ENCODE assay signal across 9 cellular contexts in genomic region chr17:72422505-72423285, GRCh38.
A peak's percentile ranks its signal among the peaks of the same experiment; 100 is the strongest.
DNase-seq lines count a peak whose midpoint lies in the region; ATAC-seq and TF ChIP-seq lines count a peak whose summit lies in the region.
"Had no signal": no experiment of that assay in that cellular context is flagged by ENCODE, and none has a peak within 500 bp of the region (broad histone marks: within the 10 kb centered on the region; RNA-seq: fewer than 3 reads in every experiment).

No MANE protein-coding gene starts in this region.

- no peak overlapping the region for H3K4me3 ChIP-seq in heart right ventricle
- H3K4me3 ChIP-seq in stomach = no peak overlapping the region

- H2AFZ ChIP-seq in H9 (ENCODE audit: low read length) = no peak overlapping the region

- H3K14ac ChIP-seq in H9 (ENCODE audit: insufficient read depth, low read length) = no peak overlapping the region

- H2BK20ac ChIP-seq in H9 (ENCODE audit: low read depth, low read length, poor library complexity, severe bottlenecking) = no peak overlapping the region

- no peak overlapping the region for H2BK15ac ChIP-seq in H9 (ENCODE audit: low read depth, low read length)

- no peak for TF ChIP-seq CTCF in heart right ventricle (IDR thresholded peaks at IDR 0.05)
- TF ChIP-seq CTCF in stomach (IDR thresholded peaks at IDR 0.05) = no peak
- TF ChIP-seq CTCF in H9 (conservative IDR thresholded peaks at IDR 0.05) = no peak

- no peak overlapping the region for H3K56ac ChIP-seq in H9 (ENCODE audit: insufficient read length, low read depth, low read length)

- no peak overlapping the region for H3K4ac ChIP-seq in H9 (ENCODE audit: low read depth, low read length)

- peaks cover 0 to 3% (median 0%) of the 10 kb centered on the region in 3 donors for H3K36me3 Mint-ChIP-seq in immature natural killer cell
- peaks cover 4 to 13% (median 7%) of the 10 kb centered on the region in 3 experiments for H3K36me3 Mint-ChIP-seq in H9 (ENCODE audit: insufficient read depth in 1 of 3, low read depth in 3 of 3)

- peak; percentile 34 for ATAC-seq in GM19351 (IDR thresholded peaks at IDR 0.05; ENCODE audit: unreplicated experiment)
- peak; percentile 37 for ATAC-seq in HG03139 (IDR thresholded peaks at IDR 0.05; ENCODE audit: unreplicated experiment)
- ATAC-seq in heart right ventricle = peak in 7 of 8 donors; percentile 53 to 93 (median 71)

- H3K79me2 ChIP-seq in H9 (ENCODE audit: insufficient read depth, low read length) = no peaks in the 10 kb centered on the region

- H3K9me3 Mint-ChIP-seq in immature natural killer cell = peaks cover 4 to 9% (median 5%) of the 10 kb centered on the region in 6 donors
- H3K9me3 Mint-ChIP-seq in H9 = peaks cover 11 to 12% of the 10 kb centered on the region in 2 experiments

- H2AK5ac ChIP-seq in H9 (ENCODE audit: insufficient read length, low read length) = no peak overlapping the region

- TF ChIP-seq POLR2A in stomach (IDR thresholded peaks at IDR 0.05) = no peak

- H3K18ac ChIP-seq in H9 (ENCODE audit: insufficient read length, low read depth, low read length) = no peak overlapping the region

- H4K5ac ChIP-seq in H9 (ENCODE audit: insufficient read length, low read depth, low read length) = no peak overlapping the region

- intact Hi-C loops in heart right ventricle (cut with DNase I) = loop anchor here in 1 of 10 donors (10.0 kb wide), 1 partner anchor 158 kb away; no protein-coding TSS in a partner anchor
- intact Hi-C loops in stomach (cut with DNase I; ENCODE audit: low total_unique reads) = no loop called here

- H3K4me1 ChIP-seq in heart right ventricle = peaks cover 0 to 28% (median 0%) of the 10 kb centered on the region in 9 donors
- peaks cover 18 to 44% (median 34%) of the 10 kb centered on the region in 4 donors for H3K4me1 ChIP-seq in stomach
- H3K4me1 ChIP-seq in H9 (ENCODE audit: insufficient read depth, low read length) = peaks cover 1% of the 10 kb centered on the region; the same call in 1 of the 2 replicates

- H3K9me3 ChIP-seq in heart right ventricle (peaks cover 0 to 15% (median 8%) of the 10 kb centered on the region in 11 donors), stomach (peaks cover 0 to 11% (median 7%) of the 10 kb centered on the region in 4 donors), H9 (ENCODE audit: control insufficient read depth, low read depth, low read length) (peaks cover 7% of the 10 kb centered on the region)

- H3K36me3 ChIP-seq in heart right ventricle (no peaks in the 10 kb centered on the region), stomach (peaks cover 0 to 7% (median 1%) of the 10 kb centered on the region in 4 donors)

- H2BK5ac ChIP-seq in H9 (ENCODE audit: insufficient read length, low read length) = no peak overlapping the region

- H4K91ac ChIP-seq in H9 (ENCODE audit: insufficient read length, low read depth, low read length) = no peak overlapping the region

- no peak overlapping the region for H3K23ac ChIP-seq in H9 (ENCODE audit: insufficient read length, low read depth, low read length)

- H3K4me3 Mint-ChIP-seq in immature natural killer cell (no peak overlapping the region), H9 (no peak overlapping the region)
- H3K4me3 Mint-ChIP-seq: T-helper 1 cell treated with Interleukin-12 subunit alpha and Interleukin-12 subunit beta and Interleukin-4 antibody, amounts not matched to agents 30 μg/mL and 1 μg/mL, for 36 hours had no signal

- H4K20me1 ChIP-seq in H9 (ENCODE audit: control insufficient read depth, insufficient read depth, insufficient read length) = no peaks in the 10 kb centered on the region

- TF ChIP-seq EP300 in stomach (IDR thresholded peaks at IDR 0.05) = no peak

- H3K27ac Mint-ChIP-seq in immature natural killer cell (no peak overlapping the region), H9 (no peak overlapping the region; a peak in 1 of 7 replicates)
- H3K27ac Mint-ChIP-seq: T-helper 1 cell treated with Interleukin-12 subunit alpha and Interleukin-12 subunit beta and Interleukin-4 antibody, amounts not matched to agents 30 μg/mL and 1 μg/mL, for 36 hours had no signal

- no peaks in the 10 kb centered on the region for H3K4me1 Mint-ChIP-seq in immature natural killer cell
- peaks cover 14 to 28% of the 10 kb centered on the region in 2 experiments for H3K4me1 Mint-ChIP-seq in H9

- no peak overlapping the region for H2BK12ac ChIP-seq in H9 (ENCODE audit: insufficient read length, low read depth, low read length)

- no peaks in the 10 kb centered on the region for H3K23me2 ChIP-seq in H9 (ENCODE audit: insufficient read length, low read depth, low read length, poor library complexity, severe bottlenecking)

- WGBS in heart right ventricle, 2 donors = 51 to 53% methylated on average over 21 of the region's 21 CpGs
- WGBS in stomach, 5 donors = 37 to 63% (median 53%) methylated on average over 19 to 21 of the region's 21 CpGs
- no CpG with 5 or more reads among the region's 21 CpGs for WGBS in H9 (ENCODE audit: extremely low coverage, insufficient read length, low lambda C conversion rate)

- no peak overlapping the region for H3T11ph ChIP-seq in H9 (ENCODE audit: low read length)

- peak; percentile 76 for DNase-seq in ELF-1 (ENCODE audit: low read depth, low spot score)
- DNase-seq in T1000 (lab: John Stamatoyannopoulos, UW) = peak; percentile 89
- peak; percentile 36 to 40 for DNase-seq in heart right ventricle
- DNase-seq in stomach = peak; percentile 50
- no peak for DNase-seq in immature natural killer cell
- DNase-seq in H9 = no peak

- H4K8ac ChIP-seq in H9 (replicated peaks; ENCODE audit: insufficient read length, low read depth, low read length) = no peak overlapping the region

- H2BK120ac ChIP-seq in H9 (ENCODE audit: low read depth, low read length, poor library complexity, severe bottlenecking) = no peak overlapping the region

- H3K27me3 ChIP-seq in heart right ventricle (no peaks in the 10 kb centered on the region), stomach (no peaks in the 10 kb centered on the region), H9 (ENCODE audit: insufficient read depth, low read length) (no peaks in the 10 kb centered on the region)

- no peaks in the 10 kb centered on the region for H3K79me1 ChIP-seq in H9 (ENCODE audit: insufficient read depth, low read depth, low read length, poor library complexity, severe bottlenecking)

- H3K27me3 Mint-ChIP-seq in immature natural killer cell (ENCODE audit: low read depth in 3 of 3) = peaks cover 2 to 4% (median 3%) of the 10 kb centered on the region in 3 donors
- peaks cover 2% of the 10 kb centered on the region; the same call in 1 of the 2 replicates for H3K27me3 Mint-ChIP-seq in H9 (ENCODE audit: low read depth)

- H3K27ac ChIP-seq in heart right ventricle = no peak overlapping the region
- peak overlapping the region in 4 of 5 donors; percentile 21 to 70 (median 40) for H3K27ac ChIP-seq in stomach
- no peak overlapping the region for H3K27ac ChIP-seq in H9 (ENCODE audit: insufficient read length, low read depth, low read length)

- no peak overlapping the region for H3K4me2 ChIP-seq in H9 (ENCODE audit: insufficient read depth, insufficient read length, low read length)

- H3K9ac ChIP-seq in H9 (ENCODE audit: extremely low read depth, insufficient read length, low read length) = no peak overlapping the region

Comparison
In these comparisons a context has a peak if more than half of its experiments do, and no peak if none do; other contexts are left out.
1. DNase-seq: peak in ELF-1 (single experiment), T1000 (single experiment), heart right ventricle (2 of 2) and stomach (single experiment); none in immature natural killer cell (0 of 3) and H9 (single experiment).
2. H3K27ac ChIP-seq: peak in stomach (4 of 5); none in heart right ventricle (0 of 10) and H9 (single experiment).
3. Peak in every context shown above with its lines, with median percentiles within 50 percentile points of each other: ATAC-seq.